13 cellular contexts compared by ENCODE assay signal in the genomic region with DNA sequence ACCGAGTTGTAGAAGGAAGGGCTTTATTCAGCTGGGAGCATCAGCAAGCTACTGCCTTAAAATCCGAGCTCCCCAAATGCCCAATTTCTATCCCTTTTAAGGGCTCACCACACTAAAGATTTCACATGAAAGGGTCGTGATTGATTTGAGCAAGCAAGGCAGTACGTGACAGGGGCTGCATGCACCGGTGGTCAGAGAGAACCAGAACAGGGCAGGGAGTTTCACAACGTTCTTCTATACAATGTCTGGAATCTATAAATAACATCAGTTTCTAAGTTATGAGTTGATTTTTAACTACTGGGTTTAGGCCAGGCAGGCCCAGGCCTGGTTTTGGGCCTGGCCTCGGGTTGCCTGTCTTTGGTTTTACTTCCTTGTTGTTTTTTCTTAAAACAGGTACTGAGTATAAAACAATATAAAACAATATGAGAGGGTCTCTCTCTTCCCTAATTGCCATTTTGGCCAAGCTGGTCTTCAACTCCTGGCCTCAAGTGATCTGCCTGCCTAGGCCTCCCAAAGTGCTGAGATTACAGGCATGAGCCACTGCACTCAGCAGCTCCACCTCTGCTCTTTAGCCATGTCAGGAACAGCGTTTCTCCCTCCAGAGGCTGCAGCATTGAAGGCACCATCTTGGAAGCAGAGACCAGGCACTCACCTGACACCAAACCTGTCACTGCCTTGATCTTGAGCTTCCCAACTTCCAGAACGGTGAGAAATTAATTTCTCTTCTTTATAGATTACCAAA. TPM values are rescaled to one million over a fixed set of nuclear protein-coding genes. Genes with fewer than 3 reads are reported as not detected.
DNase-seq lines count a peak whose midpoint lies in the region; ATAC-seq, FAIRE-seq and TF ChIP-seq lines count a peak whose summit lies in the region.
"Not testable (repeated sequence)": the region's sequence is repeated elsewhere in the genome, so short reads cannot be mapped to it uniquely, and the experiment has no call there.
"Had no signal": no experiment of that assay in that cellular context is flagged by ENCODE, and none has a peak within 500 bp of the region (broad histone marks: within the 10 kb centered on the region; RNA-seq: fewer than 3 reads in every experiment).

No MANE protein-coding gene starts in this region.

- not testable (repeated sequence) for H3K4me1 ChIP-seq in OCI-LY7 (ENCODE audit: insufficient read depth, low read length, poor library complexity, severe bottlenecking)

- CTCF ChIA-PET in OCI-LY7 (lab: Charles Lee; ENCODE audit: unreplicated experiment), result interaction anchor here (0.7 to 1.1 kb wide), 6 partner anchors 11 to 42 kb away, joined by 3 to 7 read pairs (median 3); no protein-coding TSS in a partner anchor

- H4K20me1 ChIP-seq in OCI-LY7 (ENCODE audit: insufficient read depth, low read length), result not testable (repeated sequence)

- intact Hi-C loops in OCI-LY7 (cut with micrococcal nuclease; ENCODE audit: unreplicated experiment), result loop anchor here (1.0 to 5.0 kb wide), 3 partner anchors 41 to 171 kb away; a partner anchor contains a TSS

- peak; percentile 42 for ATAC-seq in GM18868 (IDR thresholded peaks at IDR 0.05; ENCODE audit: unreplicated experiment)
- peak; percentile 69 for ATAC-seq in GM19395 (IDR thresholded peaks at IDR 0.05; ENCODE audit: unreplicated experiment)
- ATAC-seq in GM21529 (IDR thresholded peaks at IDR 0.05; ENCODE audit: unreplicated experiment), result peak; percentile 54
- ATAC-seq in HG02678 (IDR thresholded peaks at IDR 0.05; ENCODE audit: unreplicated experiment), result peak; percentile 53
- ATAC-seq in HG03045 (IDR thresholded peaks at IDR 0.05; ENCODE audit: unreplicated experiment), result peak; percentile 56
- ATAC-seq in HG03378 (IDR thresholded peaks at IDR 0.05; ENCODE audit: unreplicated experiment), result peak; percentile 45

- not testable (repeated sequence) for H3K9me3 ChIP-seq in OCI-LY7 (ENCODE audit: low read length)

- not testable (repeated sequence) for H3K36me3 ChIP-seq in OCI-LY7 (ENCODE audit: insufficient read depth, low read length)

- H3K79me2 ChIP-seq in OCI-LY7 (ENCODE audit: insufficient read depth, low read depth, low read length), result not testable (repeated sequence)

- POLR2A ChIA-PET in OCI-LY7 (lab: Charles Lee), result interaction anchor here (0.8 to 2.7 kb wide), 4 partner anchors 9 to 42 kb away, joined by 3 to 21 read pairs (median 4); no protein-coding TSS in a partner anchor

- not testable (repeated sequence) for TF ChIP-seq CTCF in OCI-LY7 (conservative IDR thresholded peaks at IDR 0.05; ENCODE audit: low read length)

- peak; percentile 95 for FAIRE-seq in GM12891 (lab: Jason Lieb, UNC)

- H3K4me2 ChIP-seq in OCI-LY7 (ENCODE audit: low read length), result not testable (repeated sequence)

- not testable (repeated sequence) for H3K9me2 ChIP-seq in OCI-LY7 (ENCODE audit: insufficient read depth, low read length)

- H2AFZ ChIP-seq in OCI-LY7 (ENCODE audit: low read length), result peak overlapping the region; percentile 34; the same call in 1 of the 2 replicates

- TF ChIP-seq POLR2A in GM12891 (IDR thresholded peaks at IDR 0.05; ENCODE audit: low read depth, low read length), result not testable (repeated sequence)

- BruUV-seq in OCI-LY7 (replicated peaks; lab: Mats Ljungman, UMichigan), result not testable (repeated sequence)

- not testable (repeated sequence) for H3K4me3 ChIP-seq in OCI-LY7 (ENCODE audit: low read depth, low read length, poor library complexity, severe bottlenecking)

- not testable (repeated sequence) for H3K27ac ChIP-seq in OCI-LY7 (ENCODE audit: low read depth, low read length, poor library complexity, severe bottlenecking)

- not testable (repeated sequence) for DNase-seq in GM12891 (ENCODE audit: insufficient read length, low spot score); OCI-LY7 (ENCODE audit: low spot score)

TF ChIP-seq in GM12891, 5 proteins besides CTCF, POLR2A, EP300 and RAD21:
- peak; percentile 75 for TF ChIP-seq PAX5 (IDR thresholded peaks at IDR 0.05; ENCODE audit: insufficient read depth, low read length, severe bottlenecking)

RNA-seq across cellular contexts. Expression of a gene that starts 41.4 kb away (rescaled TPM):
- 0.05 TPM for polyA plus RNA-seq in GM12891 (2012; ENCODE audit: low read depth, missing spikeins)
- 2.8 and 3.1 TPM in 2 replicates for total RNA-seq in OCI-LY7 (2014; rRNA removed; shearing (Covaris generic))
- total RNA-seq in OCI-LY7 (2022), result 5.2 and 6.1 TPM in 2 replicates
- polyA plus RNA-seq: neural cell had no signal

RNA-seq across cellular contexts. Expression of a gene that starts 59.1 kb away (rescaled TPM):
- 0.21 TPM for polyA plus RNA-seq in GM12891 (2012; ENCODE audit: low read depth, missing spikeins)
- not detected in 2 replicates for total RNA-seq in OCI-LY7 (2014; rRNA removed; shearing (Covaris generic))
- total RNA-seq in OCI-LY7 (2022), result not detected in 2 replicates
- total RNA-seq: activated CD8-positive, alpha-beta memory T cell treated with anti-CD3 and anti-CD28 coated beads for 36 hours; activated T-cell treated with anti-CD3 and anti-CD28 coated beads, Interleukin-2, amount 50 U/mL, for 72 hours; aorta; left ventricle myocardium superior had no signal
- polyA plus RNA-seq: aorta, neural cell had no signal
